In genomic region chr14:97432586-97432985, GRCh38 we compare ENCODE assay signal across 26 cellular contexts.
DNase-seq lines count a peak whose midpoint lies in the region; ATAC-seq, FAIRE-seq and TF ChIP-seq lines count a peak whose summit lies in the region.
"Had no signal": no experiment of that assay in that cellular context is flagged by ENCODE, and none has a peak within 500 bp of the region (broad histone marks: within the 10 kb centered on the region; RNA-seq: fewer than 3 reads in every experiment).

No MANE protein-coding gene starts in this region.

- TF ChIP-seq POLR2A in H1 (IDR thresholded peaks at IDR 0.05; ENCODE audit: control extremely low read depth in 1 of 2, low read depth in 2 of 2, low read length in 2 of 2): no peak

- no peaks in the 10 kb centered on the region for H3K27me3 Mint-ChIP-seq in activated CD8-positive, alpha-beta memory T cell treated with anti-CD3 and anti-CD28 coated beads, Interleukin-2, amount 10 ng/mL, durations not matched to agents 7 days and 5 days
- H3K27me3 Mint-ChIP-seq in CD14-positive monocyte (ENCODE audit: low read depth in 3 of 3): peaks cover 0 to 5% (median 2%) of the 10 kb centered on the region in 3 donors

- H3K4me2 ChIP-seq in H1 (ENCODE audit: insufficient read depth in 1 of 2, low read depth in 2 of 2, low read length in 2 of 2): no peak overlapping the region

- H2BK120ac ChIP-seq in H1 (replicated peaks; ENCODE audit: low read depth, low read length): no peak overlapping the region

- H3K56ac ChIP-seq in H1 (replicated peaks; ENCODE audit: insufficient read length, low read depth, low read length): no peak overlapping the region

- WGBS in H1 (ENCODE audit: extremely low coverage in 1 of 2, insufficient coverage in 1 of 2, insufficient read length in 1 of 2, insufficient replicate concordance in 2 of 2, low coverage in 1 of 2, low lambda C conversion rate in 2 of 2, missing lambda C conversion rate in 1 of 2), 2 experiments: 91% methylated on average over 6 of the region's 6 CpGs; no CpG with 5 or more reads in 1 of the 2 experiments

- peaks cover 10% of the 10 kb centered on the region for H3K4me1 Mint-ChIP-seq in activated CD8-positive, alpha-beta memory T cell treated with anti-CD3 and anti-CD28 coated beads, Interleukin-2, amount 10 ng/mL, durations not matched to agents 7 days and 5 days
- peaks cover 17% of the 10 kb centered on the region for H3K4me1 Mint-ChIP-seq in stimulated activated effector memory CD8-positive, alpha-beta T cell treated with anti-CD3 and anti-CD28 coated beads, Interleukin-12 subunit alpha, Interleukin-12 subunit beta, amount 100 ng/mL, for 72 hours
- H3K4me1 Mint-ChIP-seq in CD14-positive monocyte: no peaks in the 10 kb centered on the region

- no peaks in the 10 kb centered on the region for H3K23me2 ChIP-seq in H1 (ENCODE audit: low read depth, low read length)

- DNase-seq in activated CD8-positive, alpha-beta memory T cell treated with anti-CD3 and anti-CD28 coated beads, Interleukin-2, amount 10 ng/mL, durations not matched to agents 7 days and 5 days: peak; percentile 59
- DNase-seq in activated CD8-positive, alpha-beta memory T cell treated with anti-CD3 and anti-CD28 coated beads for 24 hours: no peak
- peak; percentile 58 for DNase-seq in NK-92 treated with Interleukin-12 subunit alpha and Interleukin-12 subunit beta, amount 100 ng/mL, for 24 hours (lab: John Stamatoyannopoulos, UW)
- DNase-seq in H1 (ENCODE audit: low read depth in 1 of 2, low spot score in 2 of 2): no peak
- peak in 1 of 2 donors; percentile 55 for DNase-seq in stimulated activated effector memory CD8-positive, alpha-beta T cell treated with anti-CD3 and anti-CD28 coated beads, Interleukin-12 subunit alpha, Interleukin-12 subunit beta, amount 100 ng/mL, for 72 hours (ENCODE audit: low spot score in 2 of 2)
- no peak for DNase-seq in CD14-positive monocyte (ENCODE audit: low spot score)
- no peak for DNase-seq in NCI-H510A treated with DMSO at 0.1 percent for 48 hours (lab: John Stamatoyannopoulos, UW)
- DNase-seq in cerebellar cortex (ENCODE audit: low spot score): no peak
- DNase-seq: 8988T, ACHN, BE2C, COR-L47, DMS53, IMR-90, KG1, MM.1S, NCI-H2029, NCI-H446 treated with DMSO at 0.1 percent for 48 hours, NCI-H526 treated with DMSO at 0.1 percent for 48 hours, SIG-M5 had no signal

- no peak overlapping the region for H4K5ac ChIP-seq in H1 (ENCODE audit: insufficient read length, low read depth, low read length)

- no peak overlapping the region for H2BK12ac ChIP-seq in H1 (ENCODE audit: low read depth, low read length)

- POLR2A ChIA-PET in H1 (lab: Charles Lee; ENCODE audit: partially characterized antibody): no interaction called here

- H2BK5ac ChIP-seq in H1 (ENCODE audit: low read depth, low read length): no peak overlapping the region

- TF ChIP-seq RAD21 in H1 (IDR thresholded peaks at IDR 0.05 in 1 of 2, conservative IDR thresholded peaks at IDR 0.05 in 1 of 2; ENCODE audit: low read depth in 2 of 2, low read length in 2 of 2): no peak

- no peak overlapping the region for H3K4ac ChIP-seq in H1 (replicated peaks; ENCODE audit: insufficient read length, low read depth, low read length)

- H2BK20ac ChIP-seq in H1 (ENCODE audit: low read length): no peak overlapping the region

- peak; percentile 75 for ATAC-seq in activated CD8-positive, alpha-beta memory T cell treated with anti-CD3 and anti-CD28 coated beads, Interleukin-2, amount 10 ng/mL, durations not matched to agents 7 days and 5 days
- ATAC-seq in stimulated activated effector memory CD8-positive, alpha-beta T cell treated with anti-CD3 and anti-CD28 coated beads, Interleukin-12 subunit alpha, Interleukin-12 subunit beta, amount 100 ng/mL, for 72 hours: peak; percentile 92

- H3K4me3 ChIP-seq in H1 (ENCODE audit: extremely low read depth in 1 of 4, insufficient read depth in 2 of 4, low read depth in 3 of 4, low read length in 4 of 4): no peak overlapping the region
- H3K4me3 ChIP-seq: SK-N-MC had no signal

- H3K18ac ChIP-seq in H1 (ENCODE audit: extremely low read depth, low read length): no peak overlapping the region

- H2AFZ ChIP-seq in H1 (ENCODE audit: low read length): no peak overlapping the region

- no peaks in the 10 kb centered on the region for H3K79me2 ChIP-seq in H1 (ENCODE audit: control insufficient read depth in 1 of 2, insufficient read depth in 2 of 2, low read length in 2 of 2)

- no peak overlapping the region for H3K23ac ChIP-seq in H1 (ENCODE audit: insufficient read length)

- no peak overlapping the region for H3K27ac ChIP-seq in H1 (ENCODE audit: low read depth, low read length)
- H3K27ac ChIP-seq: SK-N-MC had no signal

- CTCF ChIA-PET in activated CD8-positive, alpha-beta memory T cell treated with anti-CD3 and anti-CD28 coated beads, Interleukin-2, amount 10 ng/mL, durations not matched to agents 7 days and 5 days (lab: Charles Lee): no interaction called here
- CTCF ChIA-PET in H1 (lab: Charles Lee; ENCODE audit: partially characterized antibody): no interaction called here

- TF ChIP-seq CTCF in H1 (IDR thresholded peaks at IDR 0.05; ENCODE audit: control extremely low read depth in 1 of 3, insufficient read depth in 1 of 3, low read depth in 1 of 3, low read length in 3 of 3): no peak
- no peak for TF ChIP-seq CTCF in CD14-positive monocyte (IDR thresholded peaks at IDR 0.05)

- H2BK15ac ChIP-seq in H1 (ENCODE audit: low read length): peak overlapping the region; percentile 31; the same call in 1 of the 2 replicates

- H2AK5ac ChIP-seq in H1 (ENCODE audit: low read depth, low read length): no peak overlapping the region

- H3K27me3 ChIP-seq in H1 (replicated peaks in 1 of 4; ENCODE audit: control insufficient read depth in 3 of 4, extremely low read depth in 1 of 4, insufficient read depth in 3 of 4, low read length in 3 of 4): no peaks in the 10 kb centered on the region
- H3K27me3 ChIP-seq: BE2C had no signal

- no peak overlapping the region for H3K14ac ChIP-seq in H1 (ENCODE audit: insufficient read length)

- H4K8ac ChIP-seq in H1 (ENCODE audit: extremely low read depth, insufficient read depth, low read length): no peak overlapping the region

- no peak for FAIRE-seq in H1 (lab: Jason Lieb, UNC)
- FAIRE-seq: G401.6, GM12891, GM19239, H54, RCC 7860 had no signal

- H4K20me1 ChIP-seq in H1 (replicated peaks in 1 of 2; ENCODE audit: control insufficient read depth in 1 of 2, insufficient read depth in 2 of 2, low read length in 2 of 2): no peaks in the 10 kb centered on the region

- H3K79me1 ChIP-seq in H1 (ENCODE audit: low read depth, low read length): no peaks in the 10 kb centered on the region

- no peak for TF ChIP-seq EP300 in H1 (IDR thresholded peaks at IDR 0.05; ENCODE audit: borderline replicate concordance in 1 of 2, low read depth in 2 of 2, low read length in 2 of 2)

- H3K4me1 ChIP-seq in H1 (replicated peaks in 1 of 4; ENCODE audit: control insufficient read depth in 3 of 4, insufficient read depth in 4 of 4, low read length in 3 of 4): no peaks in the 10 kb centered on the region
- H3K4me1 ChIP-seq: BE2C had no signal

- H3K9me3 Mint-ChIP-seq in activated CD8-positive, alpha-beta memory T cell treated with anti-CD3 and anti-CD28 coated beads, Interleukin-2, amount 10 ng/mL, durations not matched to agents 7 days and 5 days (ENCODE audit: low read depth): peaks cover 2% of the 10 kb centered on the region
- no peaks in the 10 kb centered on the region for H3K9me3 Mint-ChIP-seq in stimulated activated effector memory CD8-positive, alpha-beta T cell treated with anti-CD3 and anti-CD28 coated beads, Interleukin-12 subunit alpha, Interleukin-12 subunit beta, amount 100 ng/mL, for 72 hours
- peaks cover 0 to 15% (median 3%) of the 10 kb centered on the region in 7 donors for H3K9me3 Mint-ChIP-seq in CD14-positive monocyte

- no peak overlapping the region for H4K91ac ChIP-seq in H1 (replicated peaks; ENCODE audit: insufficient read length, low read length)

- H3K9ac ChIP-seq in H1 (replicated peaks in 1 of 4; ENCODE audit: extremely low read depth in 1 of 4, low read depth in 3 of 4, low read length in 3 of 4): no peak overlapping the region

- peaks cover 3% of the 10 kb centered on the region for H3K36me3 Mint-ChIP-seq in activated CD8-positive, alpha-beta memory T cell treated with anti-CD3 and anti-CD28 coated beads, Interleukin-2, amount 10 ng/mL, durations not matched to agents 7 days and 5 days
- no peaks in the 10 kb centered on the region for H3K36me3 Mint-ChIP-seq in stimulated activated effector memory CD8-positive, alpha-beta T cell treated with anti-CD3 and anti-CD28 coated beads, Interleukin-12 subunit alpha, Interleukin-12 subunit beta, amount 100 ng/mL, for 72 hours
- no peaks in the 10 kb centered on the region for H3K36me3 Mint-ChIP-seq in CD14-positive monocyte

- peak overlapping the region; percentile 30 for H3K27ac Mint-ChIP-seq in activated CD8-positive, alpha-beta memory T cell treated with anti-CD3 and anti-CD28 coated beads, Interleukin-2, amount 10 ng/mL, durations not matched to agents 7 days and 5 days
- H3K27ac Mint-ChIP-seq in stimulated activated effector memory CD8-positive, alpha-beta T cell treated with anti-CD3 and anti-CD28 coated beads, Interleukin-12 subunit alpha, Interleukin-12 subunit beta, amount 100 ng/mL, for 72 hours: peak overlapping the region; percentile 76
- no peak overlapping the region for H3K27ac Mint-ChIP-seq in CD14-positive monocyte

- no peaks in the 10 kb centered on the region for H3K9me3 ChIP-seq in H1 (ENCODE audit: insufficient read depth in 2 of 2, low read depth in 1 of 2, low read length in 1 of 2)
- H3K9me3 ChIP-seq: BE2C had no signal

- no peak overlapping the region for H3K4me3 Mint-ChIP-seq in activated CD8-positive, alpha-beta memory T cell treated with anti-CD3 and anti-CD28 coated beads, Interleukin-2, amount 10 ng/mL, durations not matched to agents 7 days and 5 days
- H3K4me3 Mint-ChIP-seq in stimulated activated effector memory CD8-positive, alpha-beta T cell treated with anti-CD3 and anti-CD28 coated beads, Interleukin-12 subunit alpha, Interleukin-12 subunit beta, amount 100 ng/mL, for 72 hours: no peak overlapping the region
- H3K4me3 Mint-ChIP-seq in CD14-positive monocyte: no peak overlapping the region

- intact Hi-C loops in CD14-positive monocyte (cut with micrococcal nuclease): no loop called here

- H3K36me3 ChIP-seq in H1 (ENCODE audit: control insufficient read depth in 2 of 4, insufficient read depth in 4 of 4, low read length in 3 of 4): no peaks in the 10 kb centered on the region
- H3K36me3 ChIP-seq: BE2C had no signal

TF ChIP-seq in H1, 55 proteins besides CTCF, POLR2A, EP300 and RAD21:
- TF ChIP-seq RFX5 (IDR thresholded peaks at IDR 0.05; ENCODE audit: borderline replicate concordance, low read depth, low read length): no peak
- TF ChIP-seq EZH2 (IDR thresholded peaks at IDR 0.05; ENCODE audit: low read depth, low read length, severe bottlenecking): no peak
- TF ChIP-seq MAX (IDR thresholded peaks at IDR 0.05): no peak
- no peak for TF ChIP-seq YY1 (IDR thresholded peaks at IDR 0.05; ENCODE audit: low read depth, low read length)
- no peak for TF ChIP-seq BACH1 (IDR thresholded peaks at IDR 0.05; ENCODE audit: low read length)
- TF ChIP-seq JUND (IDR thresholded peaks at IDR 0.05; ENCODE audit: low read length): no peak

Comparison
In these comparisons a context has a peak if more than half of its experiments do, and no peak if none do; other contexts are left out.
1. DNase-seq: peak in activated CD8-positive, alpha-beta memory T cell treated with anti-CD3 and anti-CD28 coated beads, Interleukin-2, amount 10 ng/mL, durations not matched to agents 7 days and 5 days (single experiment) and NK-92 treated with Interleukin-12 subunit alpha and Interleukin-12 subunit beta, amount 100 ng/mL, for 24 hours (single experiment); none in activated CD8-positive, alpha-beta memory T cell treated with anti-CD3 and anti-CD28 coated beads for 24 hours (single experiment), H1 (0 of 2), CD14-positive monocyte (single experiment), NCI-H510A treated with DMSO at 0.1 percent for 48 hours (single experiment) and cerebellar cortex (single experiment).
2. H3K27ac Mint-ChIP-seq: peak in activated CD8-positive, alpha-beta memory T cell treated with anti-CD3 and anti-CD28 coated beads, Interleukin-2, amount 10 ng/mL, durations not matched to agents 7 days and 5 days (single experiment) and stimulated activated effector memory CD8-positive, alpha-beta T cell treated with anti-CD3 and anti-CD28 coated beads, Interleukin-12 subunit alpha, Interleukin-12 subunit beta, amount 100 ng/mL, for 72 hours (single experiment); none in CD14-positive monocyte (0 of 7).